In genomic region chr17:36935681-36936454, GRCh38 we compare ENCODE assay signal across 9 cellular contexts. TPM values are rescaled to one million over a fixed set of nuclear protein-coding genes. Genes with fewer than 3 reads are reported as not detected.
DNase-seq lines count a peak whose midpoint lies in the region; ATAC-seq and TF ChIP-seq lines count a peak whose summit lies in the region.
"Had no signal": no experiment of that assay in that cellular context is flagged by ENCODE, and none has a peak within 500 bp of the region (broad histone marks: within the 10 kb centered on the region; RNA-seq: fewer than 3 reads in every experiment).

No MANE protein-coding gene starts in this region.

- no peak overlapping the region for H3K27ac ChIP-seq in heart right ventricle
- peak overlapping the region in 1 of 2 donors; percentile 41 for H3K27ac ChIP-seq in thoracic aorta

- H3K4me3 ChIP-seq in heart right ventricle (peak overlapping the region in 9 of 10 donors; percentile 14 to 43 (median 24)), iPS-18c (ENCODE audit: insufficient read depth, low read depth, low read length) (peak overlapping the region; percentile 64), thoracic aorta (peak overlapping the region; percentile 38)

- H3K4me1 ChIP-seq in heart right ventricle (peaks cover 32 to 85% (median 79%) of the 10 kb centered on the region in 9 donors), thoracic aorta (ENCODE audit: control insufficient read depth in 1 of 2, low read depth in 2 of 2) (peaks cover 46 to 71% of the 10 kb centered on the region in 2 donors)

- H3K4me1 Mint-ChIP-seq in T-helper 17 cell: peaks cover 64% of the 10 kb centered on the region

- H3K27ac Mint-ChIP-seq in T-helper 17 cell: peak overlapping the region; percentile 39

- 1 to 2% methylated on average over 44 to 48 of the region's 48 CpGs for WGBS in heart right ventricle, 2 donors

- peaks cover 11% of the 10 kb centered on the region for H3K36me3 Mint-ChIP-seq in T-helper 17 cell (ENCODE audit: low read depth)

- TF ChIP-seq CTCF in heart right ventricle (IDR thresholded peaks at IDR 0.05): no peak
- TF ChIP-seq CTCF in thoracic aorta (IDR thresholded peaks at IDR 0.05): no peak

- peaks cover 92 to 100% (median 100%) of the 10 kb centered on the region in 7 donors for H3K27me3 ChIP-seq in heart right ventricle
- peaks cover 86% of the 10 kb centered on the region for H3K27me3 ChIP-seq in thoracic aorta (replicated peaks; ENCODE audit: insufficient read depth)

- H3K4me3 Mint-ChIP-seq in T-helper 17 cell: peak overlapping the region; percentile 88

- intact Hi-C loops in heart right ventricle (cut with DNase I) (no loop called here), cardiac septum (cut with DNase I) (no loop called here)

- H3K27me3 Mint-ChIP-seq in T-helper 17 cell: peaks cover 90% of the 10 kb centered on the region

- DNase-seq in heart right ventricle (no peak), cardiac septum (ENCODE audit: low spot score) (no peak), T-helper 17 cell (no peak), thoracic aorta (ENCODE audit: low spot score) (no peak), midbrain (lab: John Stamatoyannopoulos, UW) (no peak)
- DNase-seq: KG1 had no signal

- ATAC-seq in heart right ventricle (no peak), T-helper 17 cell (no peak), thoracic aorta (ENCODE audit: insufficient number of reproducible peaks, low FRiP score, low read depth) (no peak), GM19463 (IDR thresholded peaks at IDR 0.05; ENCODE audit: unreplicated experiment) (no peak), GM19351 (IDR thresholded peaks at IDR 0.05; ENCODE audit: unreplicated experiment) (no peak)

- H3K9me3 ChIP-seq in heart right ventricle: no peaks in the 10 kb centered on the region
- H3K9me3 ChIP-seq in T-helper 17 cell (ENCODE audit: control insufficient read depth, low read length, poor library complexity, severe bottlenecking): no peaks in the 10 kb centered on the region
- peaks cover 5% of the 10 kb centered on the region for H3K9me3 ChIP-seq in iPS-18c (ENCODE audit: control insufficient read depth, insufficient read depth, low read length)
- no peaks in the 10 kb centered on the region for H3K9me3 ChIP-seq in thoracic aorta

- no peaks in the 10 kb centered on the region for H3K36me3 ChIP-seq in heart right ventricle
- no peaks in the 10 kb centered on the region for H3K36me3 ChIP-seq in thoracic aorta

RNA-seq across cellular contexts. Expression of gene LHX1, which starts 1.4 kb away (rescaled TPM):
- total RNA-seq in heart right ventricle (under 1 TPM in 1 of 10 donors, not detected in 9; 0.11 TPM), cardiac septum (not detected), T-helper 17 cell (not detected), thoracic aorta (not detected)
- not detected for polyA plus RNA-seq in heart right ventricle

RNA-seq across cellular contexts. Expression of gene AATF, which starts 12.9 kb away (rescaled TPM):
- total RNA-seq in heart right ventricle (10 to 100 TPM; 19.9 to 31.9 (median 26.0) TPM), cardiac septum (32.7 TPM), T-helper 17 cell (10 to 100 TPM; 47.8 to 56.3 TPM), thoracic aorta (10 to 100 TPM; 28.8 to 41.3 TPM)
- 10 to 100 TPM; 23.0 to 35.5 TPM for polyA plus RNA-seq in heart right ventricle
